9 cellular contexts compared by ENCODE assay signal in the genomic region with DNA sequence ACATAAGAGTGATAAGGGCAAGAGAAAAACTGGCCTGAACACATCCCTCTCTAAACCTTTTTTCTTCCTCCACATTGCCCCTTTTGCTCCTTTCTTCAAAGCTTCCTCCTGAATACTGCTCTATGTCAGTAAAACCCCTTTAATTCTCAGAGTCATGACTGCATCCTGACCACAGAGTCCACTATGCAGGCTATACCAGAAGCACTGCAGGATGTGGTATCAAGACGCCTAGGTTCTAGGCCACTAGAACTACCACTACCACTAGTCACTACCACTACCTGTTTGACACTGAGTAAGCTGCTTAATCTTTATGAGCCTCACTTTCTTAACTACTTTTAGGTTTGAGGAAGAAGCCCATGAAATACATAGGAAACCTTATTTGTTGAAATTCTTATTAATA. TPM values are rescaled to one million over a fixed set of nuclear protein-coding genes. Genes with fewer than 3 reads are reported as not detected.
DNase-seq lines count a peak whose midpoint lies in the region; ATAC-seq, FAIRE-seq and TF ChIP-seq lines count a peak whose summit lies in the region.
"Had no signal": no experiment of that assay in that cellular context is flagged by ENCODE, and none has a peak within 500 bp of the region (broad histone marks: within the 10 kb centered on the region; RNA-seq: fewer than 3 reads in every experiment).

No MANE protein-coding gene starts in this region.

- peak overlapping the region; percentile 39 for H3K27ac Mint-ChIP-seq in glutamatergic neuron (ENCODE audit: unreplicated experiment)

- no peak for FAIRE-seq in D721Med (lab: Jason Lieb, UNC)
- FAIRE-seq: TTC549 had no signal

- peaks cover 3% of the 10 kb centered on the region for H3K9me3 Mint-ChIP-seq in glutamatergic neuron (ENCODE audit: unreplicated experiment)

- intact Hi-C loops in sciatic nerve (cut with DNase I) = no loop called here

- peak; percentile 87 for ATAC-seq in GM18519 (IDR thresholded peaks at IDR 0.05; ENCODE audit: low FRiP score, unreplicated experiment)
- peak; percentile 89 for ATAC-seq in GM21447 (IDR thresholded peaks at IDR 0.05; ENCODE audit: unreplicated experiment)
- ATAC-seq in HG03442 (IDR thresholded peaks at IDR 0.05; ENCODE audit: unreplicated experiment) = peak; percentile 89
- ATAC-seq in sciatic nerve = no peak

- H3K36me3 Mint-ChIP-seq in glutamatergic neuron (ENCODE audit: unreplicated experiment) = no peaks in the 10 kb centered on the region

- TF ChIP-seq CTCF in glutamatergic neuron (IDR thresholded peaks at IDR 0.05; ENCODE audit: partially characterized antibody, unreplicated experiment) = no peak
- TF ChIP-seq CTCF in D721Med (IDR thresholded peaks at IDR 0.05; ENCODE audit: insufficient read depth, missing control alignments) = no peak

- peak overlapping the region; percentile 74 for H3K4me3 Mint-ChIP-seq in glutamatergic neuron (ENCODE audit: unreplicated experiment)

- peaks cover 68% of the 10 kb centered on the region for H3K4me1 Mint-ChIP-seq in glutamatergic neuron (ENCODE audit: low read depth, unreplicated experiment)

- peaks cover 4% of the 10 kb centered on the region for H3K27me3 Mint-ChIP-seq in glutamatergic neuron (ENCODE audit: unreplicated experiment)

- no peak for DNase-seq in glutamatergic neuron
- DNase-seq in D721Med (ENCODE audit: insufficient read length, low spot score) = no peak
- no peak for DNase-seq in sciatic nerve (ENCODE audit: low spot score)
- DNase-seq in NCI-H1105 (lab: John Stamatoyannopoulos, UW) = no peak
- DNase-seq in RPMI8226 = no peak

RNA-seq across cellular contexts. Expression of a gene that starts 38.7 kb away (rescaled TPM):
- 138 TPM for total RNA-seq in glutamatergic neuron (ENCODE audit: unreplicated experiment)
- total RNA-seq in sciatic nerve = 33.0 TPM
